Comparison of ENCODE assay signal across 10 cellular contexts in the genomic region with DNA sequence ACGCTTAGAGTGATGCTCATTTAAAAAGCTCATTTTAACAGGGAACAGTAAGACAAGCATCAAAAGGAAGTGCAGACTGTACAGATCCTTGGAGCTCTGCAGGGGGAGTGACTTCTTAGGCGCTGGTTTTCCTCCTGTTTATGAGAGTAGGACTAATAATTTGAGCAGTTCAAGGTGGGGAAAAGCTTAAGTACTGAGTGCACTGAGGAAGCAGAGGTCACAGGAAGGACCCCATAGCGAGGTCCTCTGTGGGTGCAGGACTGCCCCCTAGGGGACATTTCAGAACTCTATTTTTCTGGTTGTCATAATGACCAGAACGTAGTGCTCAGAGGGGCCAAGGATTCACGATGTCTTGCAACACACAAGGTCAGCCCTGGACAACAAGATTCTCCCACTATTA.
DNase-seq lines count a peak whose midpoint lies in the region; ATAC-seq and TF ChIP-seq lines count a peak whose summit lies in the region.
"Had no signal": no experiment of that assay in that cellular context is flagged by ENCODE, and none has a peak within 500 bp of the region (broad histone marks: within the 10 kb centered on the region; RNA-seq: fewer than 3 reads in every experiment).

No MANE protein-coding gene starts in this region.

- TF ChIP-seq CTCF in BJ (IDR thresholded peaks at IDR 0.05; ENCODE audit: insufficient read depth, low read depth, low read length) = peak; percentile 64
- peak; percentile 67 for TF ChIP-seq CTCF in GM12873 (IDR thresholded peaks at IDR 0.05; ENCODE audit: insufficient read depth, low read depth, low read length, missing control alignments)
- TF ChIP-seq CTCF in dorsolateral prefrontal cortex (IDR thresholded peaks at IDR 0.05 in 54 of 56, conservative IDR thresholded peaks at IDR 0.05 in 2 of 56; ENCODE audit: low read depth in 1 of 56, partially characterized antibody in 56 of 56) = peak; percentile 39 to 92 (median 75)
- peak; percentile 59 for TF ChIP-seq CTCF in mesothelial cell of epicardium (IDR thresholded peaks at IDR 0.05; ENCODE audit: unreplicated experiment)
- TF ChIP-seq CTCF in lower leg skin (IDR thresholded peaks at IDR 0.05) = no peak

- 58 to 63% methylated on average over 5 of the region's 5 CpGs for WGBS in lower leg skin, 2 donors

- intact Hi-C loops in dorsolateral prefrontal cortex (cut with DNase I) = loop anchor here (5.0 to 10.0 kb wide), 4 partner anchors 60 to 347 kb away; no protein-coding TSS in a partner anchor
- intact Hi-C loops in lower leg skin (cut with DNase I; ENCODE audit: low total_unique reads) = no loop called here

- H3K36me3 ChIP-seq in BJ (ENCODE audit: control insufficient read depth, insufficient read depth, low read length) = no peaks in the 10 kb centered on the region

- H3K9me3 Mint-ChIP-seq in mesothelial cell of epicardium = no peaks in the 10 kb centered on the region

- no peak for DNase-seq in BJ (ENCODE audit: low read depth)
- DNase-seq in NOMO-1 treated with DMSO at 0.1 percent for 48 hours (lab: John Stamatoyannopoulos, UW; ENCODE audit: unreplicated experiment) = peak; percentile 29
- peak in 4 of 10 donors; percentile 11 to 49 (median 34) for DNase-seq in dorsolateral prefrontal cortex
- no peak for DNase-seq in mesothelial cell of epicardium (ENCODE audit: low spot score in 2 of 2, unreplicated experiment in 2 of 2)
- no peak for DNase-seq in lower leg skin (ENCODE audit: low spot score in 2 of 2)
- DNase-seq: naive B cell had no signal

- no peaks in the 10 kb centered on the region for H3K27me3 Mint-ChIP-seq in mesothelial cell of epicardium (ENCODE audit: low read depth)
- H3K27me3 Mint-ChIP-seq: naive B cell had no signal

- H3K27ac Mint-ChIP-seq in mesothelial cell of epicardium = no peak overlapping the region
- H3K27ac Mint-ChIP-seq: naive B cell had no signal

- peak overlapping the region in 2 of 59 donors; percentile 12 to 50 for H3K27ac ChIP-seq in dorsolateral prefrontal cortex
- H3K27ac ChIP-seq: SK-N-MC had no signal

- H3K27me3 ChIP-seq in BJ (ENCODE audit: control insufficient read depth, insufficient read depth, low read length) (no peaks in the 10 kb centered on the region), dorsolateral prefrontal cortex (no peaks in the 10 kb centered on the region)

- TF ChIP-seq POLR2A in lower leg skin (IDR thresholded peaks at IDR 0.05) = no peak

- no peak overlapping the region for H3K4me3 Mint-ChIP-seq in mesothelial cell of epicardium
- H3K4me3 Mint-ChIP-seq: naive B cell had no signal

- H3K4me3 ChIP-seq in BJ (ENCODE audit: low read depth, low read length) (no peak overlapping the region), dorsolateral prefrontal cortex (peak overlapping the region in 1 of 59 donors; percentile 5), lower leg skin (ENCODE audit: low read depth, poor library complexity, severe bottlenecking) (no peak overlapping the region)
- H3K4me3 ChIP-seq: SK-N-MC had no signal

- no peaks in the 10 kb centered on the region for H3K36me3 Mint-ChIP-seq in mesothelial cell of epicardium
- H3K36me3 Mint-ChIP-seq: naive B cell had no signal

- POLR2A ChIA-PET in BJ (lab: Charles Lee) = interaction anchor here (0.5 kb wide), 1 partner anchor 34 kb away, joined by 3 read pairs; no protein-coding TSS in a partner anchor

- H3K4me1 Mint-ChIP-seq in mesothelial cell of epicardium = peaks cover 4% of the 10 kb centered on the region
- H3K4me1 Mint-ChIP-seq: naive B cell had no signal

- CTCF ChIA-PET in BJ (lab: Yijun Ruan, JAX) = interaction anchor here (0.6 to 1.8 kb wide), 15 partner anchors 10 to 224 kb away, joined by 3 to 6 read pairs (median 3); no protein-coding TSS in a partner anchor

- ATAC-seq in GM21786 (IDR thresholded peaks at IDR 0.05; ENCODE audit: unreplicated experiment) (no peak), HG02938 (IDR thresholded peaks at IDR 0.05; ENCODE audit: unreplicated experiment) (no peak)

Comparison
In these comparisons a context has a peak if more than half of its experiments do, and no peak if none do; other contexts are left out.
1. CTCF ChIP-seq: peak in BJ (single experiment), GM12873 (single experiment), dorsolateral prefrontal cortex (56 of 56) and mesothelial cell of epicardium (single experiment); none in lower leg skin (0 of 3).